In genomic region chr1:223652436-223652901, GRCh38 we compare ENCODE assay signal across 17 cellular contexts. TPM values are rescaled to one million over a fixed set of nuclear protein-coding genes. Genes with fewer than 3 reads are reported as not detected.
DNase-seq lines count a peak whose midpoint lies in the region; ATAC-seq and TF ChIP-seq lines count a peak whose summit lies in the region.
"Had no signal": no experiment of that assay in that cellular context is flagged by ENCODE, and none has a peak within 500 bp of the region (broad histone marks: within the 10 kb centered on the region; RNA-seq: fewer than 3 reads in every experiment).

No MANE protein-coding gene starts in this region.

- peak; percentile 98 for ATAC-seq in DND-41 (ENCODE audit: insufficient read depth, low read depth)
- ATAC-seq: activated T-cell treated with anti-CD3 and anti-CD28 coated beads, Interleukin-2, amount 50 U/mL, for 4 hours; stimulated activated memory B cell treated with anti-CD40 and anti-IgM and Interleukin-4, amounts not matched to agents 10 μg/mL and 1 μg/mL and 100 μg/mL, for 72 hours had no signal

- H4K20me1 ChIP-seq in DND-41 (ENCODE audit: insufficient read depth, low read length) (no peaks in the 10 kb centered on the region), mammary epithelial cell (ENCODE audit: insufficient read depth, low read length) (no peaks in the 10 kb centered on the region), MM.1S (ENCODE audit: insufficient read depth, low read length) (no peaks in the 10 kb centered on the region)

- dilution Hi-C loops in mammary epithelial cell (cut with HindIII; ENCODE audit: low sequenced_read_pairs), result no loop called here

- H3K4me3 ChIP-seq in DND-41 (ENCODE audit: low read depth in 1 of 2, low read length in 2 of 2) (no peak overlapping the region), mammary epithelial cell (replicated peaks in 1 of 3; ENCODE audit: insufficient read depth in 1 of 3, low read depth in 2 of 3, low read length in 3 of 3) (no peak overlapping the region), MM.1S (ENCODE audit: low read length) (no peak overlapping the region), thyroid gland (replicated peaks in 1 of 3) (no peak overlapping the region)
- H3K4me3 ChIP-seq: esophagus muscularis mucosa, prostate gland had no signal

- in situ Hi-C loops in mammary epithelial cell (cut with MboI; ENCODE audit: low sequenced_read_pairs in 2 of 2), result no loop called here

- peak; percentile 84 for DNase-seq in DND-41
- peak; percentile 83 for DNase-seq in NCI-H2107 (lab: John Stamatoyannopoulos, UW)
- peak; percentile 91 for DNase-seq in mammary epithelial cell
- DNase-seq in midbrain (lab: John Stamatoyannopoulos, UW), result peak; percentile 36
- DNase-seq in SW 1271 (lab: John Stamatoyannopoulos, UW), result no peak
- DNase-seq in MM.1S, result no peak
- DNase-seq in NCI-H345 (lab: John Stamatoyannopoulos, UW), result no peak
- DNase-seq in thyroid gland, result no peak
- DNase-seq: activated CD4-positive, CD25-positive, alpha-beta regulatory T cell; activated T-cell treated with anti-CD3 and anti-CD28 coated beads, Interleukin-2, amount 50 U/mL, for 4 hours; Kasumi-1; NCI-H524; SIG-M5; stimulated activated CD4-positive, alpha-beta T cell treated with anti-CD3 and anti-CD28 coated beads, Interleukin-2, amount 100 ng/mL, for 48 hours had no signal

- H3K27ac ChIP-seq in DND-41 (ENCODE audit: low read length), result no peak overlapping the region
- peak overlapping the region; percentile 31 for H3K27ac ChIP-seq in mammary epithelial cell (ENCODE audit: insufficient read depth, low read depth, low read length)
- H3K27ac ChIP-seq in MM.1S (ENCODE audit: low read length), result no peak overlapping the region
- no peak overlapping the region for H3K27ac ChIP-seq in thyroid gland
- H3K27ac ChIP-seq: esophagus muscularis mucosa, prostate gland had no signal

- H3K4me1 ChIP-seq in DND-41 (ENCODE audit: insufficient read depth, low read length) (peaks cover 20% of the 10 kb centered on the region), mammary epithelial cell (ENCODE audit: insufficient read depth, low read length) (peaks cover 46% of the 10 kb centered on the region), MM.1S (ENCODE audit: low read length) (no peaks in the 10 kb centered on the region), thyroid gland (no peaks in the 10 kb centered on the region)
- H3K4me1 ChIP-seq: prostate gland had no signal

- BruUV-seq in mammary epithelial cell (replicated peaks; lab: Mats Ljungman, UMichigan), result no TSS peak

- no peak for TF ChIP-seq POLR2A in thyroid gland (IDR thresholded peaks at IDR 0.05)

- H3K4me2 ChIP-seq in DND-41 (ENCODE audit: insufficient read depth, low read length), result peak overlapping the region; percentile 49; the same call in 1 of the 2 replicates
- H3K4me2 ChIP-seq in mammary epithelial cell (ENCODE audit: insufficient read depth, low read depth, low read length), result peak overlapping the region; percentile 56
- H3K4me2 ChIP-seq in MM.1S (ENCODE audit: low read depth, low read length), result no peak overlapping the region

- TF ChIP-seq CTCF in DND-41 (IDR thresholded peaks at IDR 0.05; ENCODE audit: borderline replicate concordance, extremely low read depth, low read length, poor library complexity, severe bottlenecking) (no peak), mammary epithelial cell (conservative IDR thresholded peaks at IDR 0.05 in 1 of 2, IDR thresholded peaks at IDR 0.05 in 1 of 2; ENCODE audit: extremely low read depth in 1 of 2, insufficient read depth in 1 of 2, low read depth in 1 of 2, low read length in 2 of 2) (no peak), MM.1S (IDR thresholded peaks at IDR 0.05; ENCODE audit: low read length) (no peak), thyroid gland (IDR thresholded peaks at IDR 0.05) (no peak)

- intact Hi-C loops in mammary epithelial cell (cut with micrococcal nuclease) (no loop called here), thyroid gland (cut with DNase I) (no loop called here)

- no peaks in the 10 kb centered on the region for H3K79me2 ChIP-seq in DND-41 (ENCODE audit: insufficient read depth, low read length)
- no peaks in the 10 kb centered on the region for H3K79me2 ChIP-seq in mammary epithelial cell (ENCODE audit: insufficient read depth, low read length)
- H3K79me2 ChIP-seq in MM.1S (ENCODE audit: low read length), result no peaks in the 10 kb centered on the region

- no peaks in the 10 kb centered on the region for H3F3A ChIP-seq in MM.1S (ENCODE audit: insufficient read depth, low read length)

- H3K36me3 ChIP-seq in DND-41 (ENCODE audit: insufficient read depth, low read length) (no peaks in the 10 kb centered on the region), mammary epithelial cell (ENCODE audit: insufficient read depth, low read length) (no peaks in the 10 kb centered on the region), MM.1S (replicated peaks; ENCODE audit: insufficient read depth, low read length) (no peaks in the 10 kb centered on the region), thyroid gland (no peaks in the 10 kb centered on the region)
- H3K36me3 ChIP-seq: esophagus muscularis mucosa, prostate gland had no signal

- no peaks in the 10 kb centered on the region for H3K9me3 ChIP-seq in DND-41 (ENCODE audit: insufficient read depth, low read length, severe bottlenecking)
- H3K9me3 ChIP-seq in mammary epithelial cell (replicated peaks; ENCODE audit: insufficient read depth, low read length), result no peaks in the 10 kb centered on the region
- no peaks in the 10 kb centered on the region for H3K9me3 ChIP-seq in MM.1S (replicated peaks; ENCODE audit: insufficient read depth, low read length)
- no peaks in the 10 kb centered on the region for H3K9me3 ChIP-seq in thyroid gland
- H3K9me3 ChIP-seq: esophagus muscularis mucosa, prostate gland had no signal

- no peak overlapping the region for H2AFZ ChIP-seq in DND-41 (ENCODE audit: low read depth, low read length)
- peak overlapping the region; percentile 79 for H2AFZ ChIP-seq in mammary epithelial cell (ENCODE audit: low read depth, low read length)
- H2AFZ ChIP-seq in MM.1S (ENCODE audit: low read length), result no peak overlapping the region

- H3K27me3 ChIP-seq in DND-41 (ENCODE audit: insufficient read depth, low read length, poor library complexity) (peaks cover 30% of the 10 kb centered on the region), mammary epithelial cell (ENCODE audit: insufficient read depth, low read length) (no peaks in the 10 kb centered on the region), MM.1S (replicated peaks; ENCODE audit: insufficient read depth, low read length) (no peaks in the 10 kb centered on the region), thyroid gland (no peaks in the 10 kb centered on the region)
- H3K27me3 ChIP-seq: esophagus muscularis mucosa had no signal

- no peaks in the 10 kb centered on the region for H3K9me2 ChIP-seq in MM.1S (replicated peaks; ENCODE audit: insufficient read depth, low read length)

- H3K9ac ChIP-seq in DND-41 (ENCODE audit: low read depth, low read length), result no peak overlapping the region
- no peak overlapping the region for H3K9ac ChIP-seq in mammary epithelial cell (ENCODE audit: insufficient read depth, low read length)
- no peak overlapping the region for H3K9ac ChIP-seq in MM.1S (ENCODE audit: low read length)

- WGBS in mammary epithelial cell (ENCODE audit: low coverage, missing lambda C conversion rate), result 0% methylated on average over 6 of the region's 10 CpGs
- 67 to 72% methylated on average over 10 of the region's 10 CpGs for WGBS in thyroid gland, 2 donors

- CTCF ChIA-PET in mammary epithelial cell (lab: Charles Lee; ENCODE audit: low non-redundant PET), result no interaction called here

RNA-seq across cellular contexts. Expression of gene CAPN8, which starts 13.0 kb away (rescaled TPM):
- total RNA-seq in mammary epithelial cell (1 to 10 TPM; 5.2 to 9.5 TPM), thyroid gland (under 1 TPM in 3 of 4 donors, not detected in 1; 0.20 to 0.79 (median 0.40) TPM)
- polyA plus RNA-seq in mammary epithelial cell, result 4.5 TPM
- polyA minus RNA-seq in mammary epithelial cell, result 0.78 TPM
- total RNA-seq: activated T-cell treated with anti-CD3 and anti-CD28 coated beads, Interleukin-2, amount 50 U/mL, for 4 hours had no signal

RNA-seq across cellular contexts. Expression of gene CAPN2, which starts 59.9 kb away (rescaled TPM):
- 100 to 1,000 TPM; 270 to 454 TPM for total RNA-seq in mammary epithelial cell
- polyA plus RNA-seq in mammary epithelial cell, result 234 TPM
- polyA minus RNA-seq in mammary epithelial cell, result 517 TPM
- 100 to 1,000 TPM; 134 to 155 (median 148) TPM for total RNA-seq in thyroid gland

Comparison
In these comparisons a context has a peak if more than half of its experiments do, and no peak if none do; other contexts are left out.
1. DNase-seq: peak in DND-41 (single experiment), NCI-H2107 (single experiment), mammary epithelial cell (single experiment) and midbrain (single experiment); none in SW 1271 (0 of 2), MM.1S (single experiment), NCI-H345 (single experiment) and thyroid gland (0 of 2).